Comparison of ENCODE assay signal across 10 cellular contexts in genomic region chr2:11121823-11122155, GRCh38.
"Had no signal": no experiment of that assay in that cellular context is flagged by ENCODE, and none has a peak within 500 bp of the region (broad histone marks: within the 10 kb centered on the region; RNA-seq: fewer than 3 reads in every experiment).

No MANE protein-coding gene starts in this region.

- H3K4me3 ChIP-seq: esophagus squamous epithelium had no signal

- H3K79me2 ChIP-seq: parathyroid adenoma had no signal

- H3K27me3 ChIP-seq: tibial nerve had no signal

- H3K27ac ChIP-seq: esophagus squamous epithelium, parathyroid adenoma, tibial nerve, VCaP had no signal

- H3K4me3 Mint-ChIP-seq: activated CD4-positive, alpha-beta T cell treated with anti-CD3 and anti-CD28 coated beads for 36 hours; memory B cell had no signal

- H3K36me3 Mint-ChIP-seq: memory B cell had no signal

- H3K27me3 Mint-ChIP-seq: activated CD4-positive, alpha-beta T cell treated with anti-CD3 and anti-CD28 coated beads for 36 hours had no signal

- H3K9me3 Mint-ChIP-seq: memory B cell had no signal

- H2AFZ ChIP-seq: parathyroid adenoma had no signal

- H3K9me3 ChIP-seq: esophagus squamous epithelium, tibial nerve had no signal

- FAIRE-seq: colon had no signal

- H3K9ac ChIP-seq: parathyroid adenoma had no signal

- ATAC-seq: left lobe of liver had no signal

- DNase-seq: activated CD4-positive, alpha-beta T cell treated with anti-CD3 and anti-CD28 coated beads for 36 hours; activated naive CD4-positive, alpha-beta T cell treated with Interleukin-2 at 50 U/mL for 16 hours; esophagus squamous epithelium; T-helper 1 cell had no signal

- H3K27ac Mint-ChIP-seq: activated CD4-positive, alpha-beta T cell treated with anti-CD3 and anti-CD28 coated beads for 36 hours; memory B cell had no signal

- H3K4me1 ChIP-seq: parathyroid adenoma had no signal

- H3K36me3 ChIP-seq: esophagus squamous epithelium, tibial nerve had no signal
